ENCODE assay signal across 17 cellular contexts in the genomic region with DNA sequence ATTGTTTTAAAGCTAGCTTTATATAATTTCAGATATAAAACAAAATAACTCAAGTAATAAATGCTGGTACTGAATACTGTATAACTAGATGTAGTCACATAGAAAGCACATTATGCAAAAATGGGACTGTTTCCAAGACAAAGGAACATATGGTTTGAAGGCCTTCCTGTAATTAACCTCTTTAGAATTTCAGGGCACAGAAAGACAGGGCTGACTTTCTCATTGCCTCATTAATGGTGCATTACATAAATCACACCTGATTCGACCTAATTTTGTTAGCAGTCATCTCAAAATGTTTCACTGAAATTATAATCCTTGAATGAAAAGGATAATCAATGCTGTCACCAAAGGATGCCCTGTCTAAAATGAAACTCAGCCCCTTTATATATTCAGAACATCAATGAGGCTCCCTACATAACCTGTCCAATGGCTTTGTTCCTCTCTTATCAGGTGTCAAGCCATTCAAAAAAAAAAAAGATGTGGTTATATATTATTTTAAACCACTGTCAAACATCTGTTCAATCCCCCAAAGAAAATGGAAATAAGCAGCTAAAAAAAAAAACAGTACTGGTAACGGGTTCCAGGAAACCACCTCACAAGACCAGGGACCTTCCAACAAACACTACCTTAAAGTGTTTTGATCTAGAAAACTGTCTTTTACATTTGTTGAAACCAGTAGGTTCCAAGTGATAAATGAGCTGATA.
A peak's percentile ranks its signal among the peaks of the same experiment; 100 is the strongest.
DNase-seq lines count a peak whose midpoint lies in the region; ATAC-seq, FAIRE-seq and TF ChIP-seq lines count a peak whose summit lies in the region.
"Had no signal": no experiment of that assay in that cellular context is flagged by ENCODE, and none has a peak within 500 bp of the region (broad histone marks: within the 10 kb centered on the region; RNA-seq: fewer than 3 reads in every experiment).

No MANE protein-coding gene starts in this region.

- no peak for FAIRE-seq in pancreas (lab: Jason Lieb, UNC)

- H3K27me3 ChIP-seq in pancreas = no peaks in the 10 kb centered on the region
- H3K27me3 ChIP-seq: gastroesophageal sphincter had no signal

- no peaks in the 10 kb centered on the region for H3K27me3 Mint-ChIP-seq in activated CD4-positive, alpha-beta T cell treated with anti-CD3 and anti-CD28 coated beads for 36 hours
- H3K27me3 Mint-ChIP-seq in activated T-helper 1 cell treated with anti-CD3 and anti-CD28 coated beads, Interleukin-12 subunit alpha, Interleukin-12 subunit beta, Interleukin-2, Interleukin-4 antibody, amounts not matched to agents 30 ng/mL and 10 ng/mL and 1 ng/mL, durations not matched to agents 14 hours and 24 hours and 36 hours (ENCODE audit: insufficient read depth) = no peaks in the 10 kb centered on the region
- no peaks in the 10 kb centered on the region for H3K27me3 Mint-ChIP-seq in naive thymus-derived CD8-positive, alpha-beta T cell
- H3K27me3 Mint-ChIP-seq: central memory CD8-positive, alpha-beta T cell; type B pancreatic cell had no signal

- H3K4me3 Mint-ChIP-seq in activated CD4-positive, alpha-beta T cell treated with anti-CD3 and anti-CD28 coated beads for 36 hours = no peak overlapping the region
- H3K4me3 Mint-ChIP-seq in activated T-helper 1 cell treated with anti-CD3 and anti-CD28 coated beads, Interleukin-12 subunit alpha, Interleukin-12 subunit beta, Interleukin-2, Interleukin-4 antibody, amounts not matched to agents 30 ng/mL and 10 ng/mL and 1 ng/mL, durations not matched to agents 14 hours and 24 hours and 36 hours = peak overlapping the region; percentile 61
- peak overlapping the region in 5 of 10 donors; percentile 0 to 62 (median 12) for H3K4me3 Mint-ChIP-seq in naive thymus-derived CD8-positive, alpha-beta T cell
- H3K4me3 Mint-ChIP-seq: central memory CD8-positive, alpha-beta T cell; GM23338; type B pancreatic cell had no signal

- no peak for TF ChIP-seq CTCF in pancreas (IDR thresholded peaks at IDR 0.05)

- peaks cover 3% of the 10 kb centered on the region for H3K36me3 Mint-ChIP-seq in activated CD4-positive, alpha-beta T cell treated with anti-CD3 and anti-CD28 coated beads for 36 hours (ENCODE audit: low read depth)
- H3K36me3 Mint-ChIP-seq in activated T-helper 1 cell treated with anti-CD3 and anti-CD28 coated beads, Interleukin-12 subunit alpha, Interleukin-12 subunit beta, Interleukin-2, Interleukin-4 antibody, amounts not matched to agents 30 ng/mL and 10 ng/mL and 1 ng/mL, durations not matched to agents 14 hours and 24 hours and 36 hours (ENCODE audit: low read depth) = peaks cover 6% of the 10 kb centered on the region
- peaks cover 3 to 13% (median 5%) of the 10 kb centered on the region in 3 donors for H3K36me3 Mint-ChIP-seq in naive thymus-derived CD8-positive, alpha-beta T cell

- no peak for DNase-seq in activated CD4-positive, alpha-beta T cell treated with anti-CD3 and anti-CD28 coated beads for 36 hours
- DNase-seq in activated CD4-positive, alpha-beta T cell treated with anti-CD3 and anti-CD28 coated beads, Interleukin-2, amount 50 U/mL, for 4 hours = no peak
- peak; percentile 30 for DNase-seq in NCI-H1105 (lab: John Stamatoyannopoulos, UW)
- DNase-seq in activated T-helper 1 cell treated with anti-CD3 and anti-CD28 coated beads, Interleukin-12 subunit alpha, Interleukin-12 subunit beta, Interleukin-2, Interleukin-4 antibody, amounts not matched to agents 30 ng/mL and 10 ng/mL and 1 ng/mL, durations not matched to agents 14 hours and 24 hours and 36 hours (ENCODE audit: low spot score) = no peak
- DNase-seq in naive thymus-derived CD8-positive, alpha-beta T cell = no peak
- no peak for DNase-seq in pancreas
- DNase-seq in stimulated activated CD4-positive, alpha-beta T cell treated with anti-CD3 and anti-CD28 coated beads, Interleukin-4, amount 100 ng/mL, for 24 hours = no peak
- DNase-seq: EL, KG1, mammary epithelial cell, NCI-H82, psoas muscle had no signal

- H3K9me3 Mint-ChIP-seq in activated CD4-positive, alpha-beta T cell treated with anti-CD3 and anti-CD28 coated beads for 36 hours (ENCODE audit: low read depth) = no peaks in the 10 kb centered on the region
- peaks cover 6% of the 10 kb centered on the region for H3K9me3 Mint-ChIP-seq in activated T-helper 1 cell treated with anti-CD3 and anti-CD28 coated beads, Interleukin-12 subunit alpha, Interleukin-12 subunit beta, Interleukin-2, Interleukin-4 antibody, amounts not matched to agents 30 ng/mL and 10 ng/mL and 1 ng/mL, durations not matched to agents 14 hours and 24 hours and 36 hours
- H3K9me3 Mint-ChIP-seq in naive thymus-derived CD8-positive, alpha-beta T cell = no peaks in the 10 kb centered on the region
- H3K9me3 Mint-ChIP-seq: central memory CD8-positive, alpha-beta T cell had no signal

- H3K9me3 ChIP-seq in pancreas = no peaks in the 10 kb centered on the region
- H3K9me3 ChIP-seq: gastroesophageal sphincter, psoas muscle had no signal

- no peaks in the 10 kb centered on the region for H3K4me1 ChIP-seq in pancreas
- H3K4me1 ChIP-seq: gastroesophageal sphincter, psoas muscle had no signal

- intact Hi-C loops in activated CD4-positive, alpha-beta T cell treated with anti-CD3 and anti-CD28 coated beads for 36 hours (cut with DNase I, micrococcal nuclease) = no loop called here
- intact Hi-C loops in activated T-helper 1 cell treated with anti-CD3 and anti-CD28 coated beads, Interleukin-12 subunit alpha, Interleukin-12 subunit beta, Interleukin-2, Interleukin-4 antibody, amounts not matched to agents 30 ng/mL and 10 ng/mL and 1 ng/mL, durations not matched to agents 14 hours and 24 hours and 36 hours (cut with micrococcal nuclease) = loop anchor here (5.0 kb wide), 2 partner anchors 57 to 77 kb away; a partner anchor contains a TSS
- intact Hi-C loops in pancreas (cut with DNase I) = no loop called here

- peak; percentile 24 for ATAC-seq in activated CD4-positive, alpha-beta T cell treated with anti-CD3 and anti-CD28 coated beads for 36 hours
- peak in 1 of 2 donors; percentile 33 for ATAC-seq in naive thymus-derived CD8-positive, alpha-beta T cell
- ATAC-seq in pancreas = no peak
- no peak for ATAC-seq in HG03045 (IDR thresholded peaks at IDR 0.05; ENCODE audit: unreplicated experiment)
- ATAC-seq: gastroesophageal sphincter, GM23338, psoas muscle had no signal

- peaks cover 24% of the 10 kb centered on the region for H3K4me1 Mint-ChIP-seq in activated CD4-positive, alpha-beta T cell treated with anti-CD3 and anti-CD28 coated beads for 36 hours
- peaks cover 31% of the 10 kb centered on the region for H3K4me1 Mint-ChIP-seq in activated T-helper 1 cell treated with anti-CD3 and anti-CD28 coated beads, Interleukin-12 subunit alpha, Interleukin-12 subunit beta, Interleukin-2, Interleukin-4 antibody, amounts not matched to agents 30 ng/mL and 10 ng/mL and 1 ng/mL, durations not matched to agents 14 hours and 24 hours and 36 hours (ENCODE audit: low read depth)
- peaks cover 18 to 28% (median 23%) of the 10 kb centered on the region in 4 donors for H3K4me1 Mint-ChIP-seq in naive thymus-derived CD8-positive, alpha-beta T cell

- CTCF ChIA-PET in activated CD4-positive, alpha-beta T cell treated with anti-CD3 and anti-CD28 coated beads for 36 hours (lab: Charles Lee) = interaction anchor here (0.6 to 1.1 kb wide), 6 partner anchors 9 to 110 kb away, joined by 3 to 4 read pairs (median 3); no protein-coding TSS in a partner anchor

- 56 to 60% methylated on average over 2 of the region's 2 CpGs for WGBS in pancreas, 2 donors

- H3K27ac Mint-ChIP-seq in activated CD4-positive, alpha-beta T cell treated with anti-CD3 and anti-CD28 coated beads for 36 hours = peak overlapping the region; percentile 65
- H3K27ac Mint-ChIP-seq in activated T-helper 1 cell treated with anti-CD3 and anti-CD28 coated beads, Interleukin-12 subunit alpha, Interleukin-12 subunit beta, Interleukin-2, Interleukin-4 antibody, amounts not matched to agents 30 ng/mL and 10 ng/mL and 1 ng/mL, durations not matched to agents 14 hours and 24 hours and 36 hours = peak overlapping the region; percentile 64
- H3K27ac Mint-ChIP-seq in naive thymus-derived CD8-positive, alpha-beta T cell = peak overlapping the region in 6 of 10 donors; percentile 10 to 80 (median 58)
- H3K27ac Mint-ChIP-seq: GM23338, type B pancreatic cell had no signal

- H3K4me3 ChIP-seq in pancreas = no peak overlapping the region
- H3K4me3 ChIP-seq: gastroesophageal sphincter, GM23338, psoas muscle had no signal

- H3K27ac ChIP-seq in pancreas = no peak overlapping the region
- H3K27ac ChIP-seq: gastroesophageal sphincter, psoas muscle had no signal

- POLR2A ChIA-PET in activated CD4-positive, alpha-beta T cell treated with anti-CD3 and anti-CD28 coated beads for 36 hours (lab: Charles Lee) = interaction anchor here (0.6 to 0.8 kb wide), 3 partner anchors 15 to 1428 kb away, joined by 3 to 10 read pairs (median 8); a partner anchor contains a TSS
- POLR2A ChIA-PET in naive thymus-derived CD8-positive, alpha-beta T cell (lab: Charles Lee) = no interaction called here

- H3K36me3 ChIP-seq in pancreas = no peaks in the 10 kb centered on the region
- H3K36me3 ChIP-seq: gastroesophageal sphincter had no signal
